Comparison of ENCODE assay signal across 8 cellular contexts in genomic region chr19:9818734-9819589, GRCh38. TPM values are rescaled to one million over a fixed set of nuclear protein-coding genes. Genes with fewer than 3 reads are reported as not detected.
DNase-seq lines count a peak whose midpoint lies in the region; ATAC-seq and TF ChIP-seq lines count a peak whose summit lies in the region.

Gene FBXL12, minus strand, starts transcription at chr19:9819079. Its CDS starts 266 bp downstream, at chr19:9818813.

- peaks cover 9% of the 10 kb centered on the region for H3K36me3 Mint-ChIP-seq in activated naive CD8-positive, alpha-beta T cell

- no peaks in the 10 kb centered on the region for H3K36me3 ChIP-seq in testis (ENCODE audit: low read depth, missing control alignments)

- H3K9me3 Mint-ChIP-seq in activated naive CD8-positive, alpha-beta T cell (ENCODE audit: low read depth) = no peaks in the 10 kb centered on the region

- H3K4me1 ChIP-seq in testis = peaks cover 8% of the 10 kb centered on the region

- TF ChIP-seq CTCF in omental fat pad (IDR thresholded peaks at IDR 0.05) (no peak), testis (IDR thresholded peaks at IDR 0.05) (no peak)

- H3K9me3 ChIP-seq in testis = no peaks in the 10 kb centered on the region

- no peaks in the 10 kb centered on the region for H3K27me3 Mint-ChIP-seq in activated naive CD8-positive, alpha-beta T cell

- no peaks in the 10 kb centered on the region for H3K27me3 ChIP-seq in testis

- peak; percentile 100 for DNase-seq in NCI-H1105 (lab: John Stamatoyannopoulos, UW)
- peak; percentile 100 for DNase-seq in SKM-1 treated with dmso at 0.1 percent for 144 hours (lab: John Stamatoyannopoulos, UW; ENCODE audit: unreplicated experiment)
- DNase-seq in glomerular endothelial cell (ENCODE audit: extremely low read depth, low read depth, low spot score) = peak; percentile 97
- peak; percentile 100 for DNase-seq in omental fat pad (ENCODE audit: low spot score)
- peak; percentile 100 for DNase-seq in testis

- peaks cover 26% of the 10 kb centered on the region for H3K4me1 Mint-ChIP-seq in activated naive CD8-positive, alpha-beta T cell (ENCODE audit: low read depth)

- ATAC-seq in HG02610 (IDR thresholded peaks at IDR 0.05; ENCODE audit: unreplicated experiment) (peak; percentile 82), omental fat pad (ENCODE audit: low FRiP score) (peak; percentile 98)

- intact Hi-C loops in testis (cut with DNase I; ENCODE audit: low total_unique reads) = no loop called here

- H3K4me3 Mint-ChIP-seq in activated naive CD8-positive, alpha-beta T cell = peak within 1 kb of the TSS; percentile 89

- peak within 1 kb of the TSS; percentile 83 for H3K27ac Mint-ChIP-seq in activated naive CD8-positive, alpha-beta T cell

- peak within 1 kb of the TSS; percentile 85 for H3K4me3 ChIP-seq in GM08714 (ENCODE audit: low read length)
- peak within 1 kb of the TSS; percentile 90 to 93 for H3K4me3 ChIP-seq in testis

- TF ChIP-seq POLR2A in testis (IDR thresholded peaks at IDR 0.05) = peak; percentile 69

- WGBS in testis, 2 donors = 0% methylated on average over 27 to 77 of the region's 81 CpGs

- H3K27ac ChIP-seq in testis = peak within 1 kb of the TSS; percentile 75 to 93

RNA-seq across cellular contexts. Expression of gene FBXL12, which starts in this region (rescaled TPM):
- total RNA-seq in glomerular endothelial cell (22.1 and 27.5 TPM in 2 replicates), omental fat pad (10 to 100 TPM; 18.1 to 27.9 (median 22.6) TPM), testis (10 to 100 TPM; 38.7 to 42.6 TPM)
- polyA plus RNA-seq in testis (ENCODE audit: insufficient read depth, low read depth, low replicate concordance) = 24.7 TPM

Comparison
In these comparisons a context has a peak if more than half of its experiments do, and no peak if none do; other contexts are left out.
1. Peak in every context shown above with its lines: DNase-seq, ATAC-seq, H3K4me3 ChIP-seq and H3K27ac ChIP-seq.